In genomic region chr15:28960979-28961378, GRCh38 we compare ENCODE assay signal across 13 cellular contexts.
DNase-seq lines count a peak whose midpoint lies in the region; ATAC-seq, FAIRE-seq and TF ChIP-seq lines count a peak whose summit lies in the region.
"Had no signal": no experiment of that assay in that cellular context is flagged by ENCODE, and none has a peak within 500 bp of the region (broad histone marks: within the 10 kb centered on the region; RNA-seq: fewer than 3 reads in every experiment).

No MANE protein-coding gene starts in this region.

- no peak for TF ChIP-seq CTCF in foreskin keratinocyte (conservative IDR thresholded peaks at IDR 0.05)

- no peak overlapping the region for H3K27ac ChIP-seq in foreskin keratinocyte
- H3K27ac ChIP-seq: Peyer's patch, transverse colon, WERI-Rb-1 had no signal

- TF ChIP-seq POLR2A in H54 (IDR thresholded peaks at IDR 0.05; ENCODE audit: low read depth, low read length) = no peak

- H3K27me3 ChIP-seq in foreskin keratinocyte = no peaks in the 10 kb centered on the region
- H3K27me3 ChIP-seq: Peyer's patch, transverse colon had no signal

- DNase-seq in A172 (ENCODE audit: low spot score) = peak; percentile 94
- DNase-seq in H54 (ENCODE audit: insufficient read length, low spot score) = peak; percentile 63
- DNase-seq in SW480 (ENCODE audit: low spot score) = peak; percentile 63
- DNase-seq in foreskin keratinocyte = peak; percentile 75 to 86
- DNase-seq in NCI-H526 (lab: John Stamatoyannopoulos, UW) = no peak
- DNase-seq in NCI-H1048 (lab: John Stamatoyannopoulos, UW) = no peak
- DNase-seq: NCI-H2227 treated with DMSO at 0.1 percent for 48 hours, transverse colon, WERI-Rb-1 had no signal

- peak; percentile 68 for FAIRE-seq in H54 (lab: Jason Lieb, UNC)
- FAIRE-seq: colon had no signal

- no peaks in the 10 kb centered on the region for H3K4me1 ChIP-seq in foreskin keratinocyte
- H3K4me1 ChIP-seq: Peyer's patch, transverse colon had no signal

- peak; percentile 97 for ATAC-seq in foreskin keratinocyte
- ATAC-seq in esophagus mucosa = no peak
- ATAC-seq in GM21367 (IDR thresholded peaks at IDR 0.05; ENCODE audit: unreplicated experiment) = no peak

Comparison
In these comparisons a context has a peak if more than half of its experiments do, and no peak if none do; other contexts are left out.
1. DNase-seq: peak in A172 (single experiment), H54 (single experiment), SW480 (single experiment) and foreskin keratinocyte (2 of 2); none in NCI-H526 (0 of 2) and NCI-H1048 (single experiment).